ENCODE assay signal across 15 cellular contexts in genomic region chr15:99409560-99409959, GRCh38.
"Had no signal": no experiment of that assay in that cellular context is flagged by ENCODE, and none has a peak within 500 bp of the region (broad histone marks: within the 10 kb centered on the region; RNA-seq: fewer than 3 reads in every experiment).

No MANE protein-coding gene starts in this region.

- H3K27ac Mint-ChIP-seq: activated B cell treated with CpG ODN at 0.5 μM for 24 hours; activated CD4-positive, alpha-beta T cell treated with anti-CD3 and anti-CD28 coated beads, Interleukin-2, amount 10 ng/mL, durations not matched to agents 24 days and 14 days; activated naive CD4-positive, alpha-beta T cell treated with anti-CD3 and anti-CD28 coated beads, Interleukin-2, amount 10 ng/mL, durations not matched to agents 7 days and 5 days; activated T-helper 2 cell treated with anti-CD3 and anti-CD28 coated beads, Interferon-gamma antibody, Interleukin-2, Interleukin-4, amounts not matched to agents 10 μg/mL and 5 μg/mL and 100 μg/mL, durations not matched to agents 14 hours and 24 hours and 36 hours; endodermal cell; memory B cell; nephron progenitor cell; stimulated activated naive CD8-positive, alpha-beta T cell treated with anti-CD3 and anti-CD28 coated beads, Interleukin-15, Interleukin-2, amounts not matched to agents 100 ng/mL and 50 ng/mL, for 24 hours had no signal

- H3K27me3 ChIP-seq: adrenal gland, body of pancreas, testis had no signal

- H3K4me3 ChIP-seq: adrenal gland, body of pancreas, testis had no signal

- H3K36me3 ChIP-seq: adrenal gland had no signal

- H3K27ac ChIP-seq: body of pancreas had no signal

- H3K9me3 ChIP-seq: adrenal gland, body of pancreas, testis had no signal

- H3K9me3 Mint-ChIP-seq: activated B cell treated with CpG ODN at 0.5 μM for 24 hours; activated CD4-positive, alpha-beta T cell treated with anti-CD3 and anti-CD28 coated beads, Interleukin-2, amount 10 ng/mL, durations not matched to agents 24 days and 14 days; activated naive CD4-positive, alpha-beta T cell treated with anti-CD3 and anti-CD28 coated beads, Interleukin-2, amount 10 ng/mL, durations not matched to agents 7 days and 5 days; activated T-helper 2 cell treated with anti-CD3 and anti-CD28 coated beads, Interferon-gamma antibody, Interleukin-2, Interleukin-4, amounts not matched to agents 10 μg/mL and 5 μg/mL and 100 μg/mL, durations not matched to agents 14 hours and 24 hours and 36 hours; endodermal cell; memory B cell; nephron progenitor cell; stimulated activated naive CD8-positive, alpha-beta T cell treated with anti-CD3 and anti-CD28 coated beads, Interleukin-15, Interleukin-2, amounts not matched to agents 100 ng/mL and 50 ng/mL, for 24 hours had no signal

- DNase-seq: activated B cell treated with CpG ODN at 0.5 μM for 24 hours; activated CD8-positive, alpha-beta memory T cell treated with anti-CD3 and anti-CD28 coated beads for 24 hours; erythroblast; nephron progenitor cell; stimulated activated CD4-positive, alpha-beta T cell treated with anti-CD3 and anti-CD28 coated beads, Interleukin-4, amount 100 ng/mL, for 1 hour; stimulated activated CD8-positive, alpha-beta memory T cell treated with anti-CD3 and anti-CD28 coated beads, Interleukin-4, amount 100 ng/mL, for 48 hours had no signal

- H3K4me3 Mint-ChIP-seq: activated B cell treated with CpG ODN at 0.5 μM for 24 hours; activated CD4-positive, alpha-beta T cell treated with anti-CD3 and anti-CD28 coated beads, Interleukin-2, amount 10 ng/mL, durations not matched to agents 24 days and 14 days; activated naive CD4-positive, alpha-beta T cell treated with anti-CD3 and anti-CD28 coated beads, Interleukin-2, amount 10 ng/mL, durations not matched to agents 7 days and 5 days; endodermal cell; memory B cell; nephron progenitor cell; stimulated activated naive CD8-positive, alpha-beta T cell treated with anti-CD3 and anti-CD28 coated beads, Interleukin-15, Interleukin-2, amounts not matched to agents 100 ng/mL and 50 ng/mL, for 24 hours had no signal

- H3K27me3 Mint-ChIP-seq: activated B cell treated with CpG ODN at 0.5 μM for 24 hours; activated CD4-positive, alpha-beta T cell treated with anti-CD3 and anti-CD28 coated beads, Interleukin-2, amount 10 ng/mL, durations not matched to agents 24 days and 14 days; memory B cell; stimulated activated naive CD8-positive, alpha-beta T cell treated with anti-CD3 and anti-CD28 coated beads, Interleukin-15, Interleukin-2, amounts not matched to agents 100 ng/mL and 50 ng/mL, for 24 hours had no signal

- H3K4me1 Mint-ChIP-seq: endodermal cell, memory B cell had no signal

- H3K36me3 Mint-ChIP-seq: activated naive CD4-positive, alpha-beta T cell treated with anti-CD3 and anti-CD28 coated beads, Interleukin-2, amount 10 ng/mL, durations not matched to agents 7 days and 5 days; memory B cell had no signal
